In genomic region chr11:78577495-78577894, GRCh38 we compare ENCODE assay signal across 20 cellular contexts. TPM values are rescaled to one million over a fixed set of nuclear protein-coding genes. Genes with fewer than 3 reads are reported as not detected.
A peak's percentile ranks its signal among the peaks of the same experiment; 100 is the strongest.
DNase-seq lines count a peak whose midpoint lies in the region; TF ChIP-seq lines count a peak whose summit lies in the region.
"Had no signal": no experiment of that assay in that cellular context is flagged by ENCODE, and none has a peak within 500 bp of the region (broad histone marks: within the 10 kb centered on the region; RNA-seq: fewer than 3 reads in every experiment).

No MANE protein-coding gene starts in this region.

- no peak overlapping the region for H3K27ac Mint-ChIP-seq in T-helper 1 cell treated with Interleukin-12 subunit alpha and Interleukin-12 subunit beta and Interleukin-4 antibody, amounts not matched to agents 30 μg/mL and 1 μg/mL, for 36 hours
- peak overlapping the region in 6 of 7 donors; percentile 8 to 69 (median 57) for H3K27ac Mint-ChIP-seq in CD14-positive monocyte
- H3K27ac Mint-ChIP-seq in neural crest cell (ENCODE audit: unreplicated experiment): no peak overlapping the region
- H3K27ac Mint-ChIP-seq: B cell; CD4-positive, alpha-beta memory T cell had no signal

- intact Hi-C loops in CD14-positive monocyte (cut with micrococcal nuclease): no loop called here

- peak overlapping the region; percentile 7 for H3K4me3 Mint-ChIP-seq in T-helper 1 cell treated with Interleukin-12 subunit alpha and Interleukin-12 subunit beta and Interleukin-4 antibody, amounts not matched to agents 30 μg/mL and 1 μg/mL, for 36 hours
- H3K4me3 Mint-ChIP-seq in CD14-positive monocyte: no peak overlapping the region
- H3K4me3 Mint-ChIP-seq in neural crest cell: peak overlapping the region; percentile 20
- H3K4me3 Mint-ChIP-seq: B cell; CD4-positive, alpha-beta memory T cell had no signal

- TF ChIP-seq POLR2A in NB4 (IDR thresholded peaks at IDR 0.05; ENCODE audit: extremely low read depth, insufficient read length): no peak

- peaks cover 18% of the 10 kb centered on the region for H3K4me1 Mint-ChIP-seq in T-helper 1 cell treated with Interleukin-12 subunit alpha and Interleukin-12 subunit beta and Interleukin-4 antibody, amounts not matched to agents 30 μg/mL and 1 μg/mL, for 36 hours (ENCODE audit: low read depth)
- H3K4me1 Mint-ChIP-seq in CD14-positive monocyte: peaks cover 35% of the 10 kb centered on the region
- H3K4me1 Mint-ChIP-seq in neural crest cell: peaks cover 26% of the 10 kb centered on the region

- DNase-seq in T-helper 1 cell (no peak), CD14-positive monocyte (ENCODE audit: low spot score) (no peak), NB4 (ENCODE audit: low read depth) (peak; percentile 59), neural crest cell (ENCODE audit: low read depth, low spot score) (no peak), ecto neural progenitor cell (ENCODE audit: low spot score) (no peak), NCI-H1436 (lab: John Stamatoyannopoulos, UW) (no peak)
- DNase-seq in activated CD4-positive, alpha-beta T cell treated with anti-CD3 and anti-CD28 coated beads for 1 hour: no peak
- DNase-seq: Caco-2; CD4-positive, alpha-beta memory T cell; DND-41; GOT3; MM.1S; NCI-H1694 treated with DMSO at 0.1 percent for 48 hours; NCI-H2081 treated with DMSO at 0.1 percent for 48 hours; NCI-H524 treated with DMSO at 0.1 percent for 48 hours; NCI-H82; OCI-M1; SJCRH30 had no signal

- H3K36me3 Mint-ChIP-seq in T-helper 1 cell treated with Interleukin-12 subunit alpha and Interleukin-12 subunit beta and Interleukin-4 antibody, amounts not matched to agents 30 μg/mL and 1 μg/mL, for 36 hours (ENCODE audit: low read depth): no peaks in the 10 kb centered on the region
- H3K36me3 Mint-ChIP-seq in CD14-positive monocyte (no peaks in the 10 kb centered on the region), neural crest cell (ENCODE audit: low read depth) (no peaks in the 10 kb centered on the region)

- no peak for TF ChIP-seq CTCF in CD14-positive monocyte (IDR thresholded peaks at IDR 0.05)
- no peak for TF ChIP-seq CTCF in NB4 (IDR thresholded peaks at IDR 0.05; ENCODE audit: low read depth, low read length)
- TF ChIP-seq CTCF in neural crest cell (conservative IDR thresholded peaks at IDR 0.05): no peak

- H3K4me3 ChIP-seq in NB4 (ENCODE audit: low read depth, low read length): no peak overlapping the region
- H3K4me3 ChIP-seq: SJCRH30 had no signal

- no peaks in the 10 kb centered on the region for H3K27me3 Mint-ChIP-seq in T-helper 1 cell treated with Interleukin-12 subunit alpha and Interleukin-12 subunit beta and Interleukin-4 antibody, amounts not matched to agents 30 μg/mL and 1 μg/mL, for 36 hours (ENCODE audit: low read depth)
- peaks cover 0 to 2% (median 0%) of the 10 kb centered on the region in 3 donors for H3K27me3 Mint-ChIP-seq in CD14-positive monocyte (ENCODE audit: low read depth in 3 of 3)
- no peaks in the 10 kb centered on the region for H3K27me3 Mint-ChIP-seq in neural crest cell (ENCODE audit: low read depth)

- H3K9me3 Mint-ChIP-seq in T-helper 1 cell treated with Interleukin-12 subunit alpha and Interleukin-12 subunit beta and Interleukin-4 antibody, amounts not matched to agents 30 μg/mL and 1 μg/mL, for 36 hours: peaks cover 4% of the 10 kb centered on the region
- H3K9me3 Mint-ChIP-seq in CD14-positive monocyte (peaks cover 5 to 21% (median 15%) of the 10 kb centered on the region in 7 donors), neural crest cell (peaks cover 2% of the 10 kb centered on the region)

RNA-seq across cellular contexts. Expression of gene NARS2, which starts 2.8 kb away (rescaled TPM):
- polyA plus RNA-seq in CD14-positive monocyte: 1 to 10 TPM; 4.9 to 6.6 TPM
- 28.2 and 30.8 TPM in 2 replicates for total RNA-seq in neural crest cell

Comparison
In these comparisons a context has a peak if more than half of its experiments do, and no peak if none do; other contexts are left out.
1. H3K27ac Mint-ChIP-seq: peak in CD14-positive monocyte (6 of 7); none in T-helper 1 cell treated with Interleukin-12 subunit alpha and Interleukin-12 subunit beta and Interleukin-4 antibody, amounts not matched to agents 30 μg/mL and 1 μg/mL, for 36 hours (single experiment) and neural crest cell (single experiment).
2. H3K4me3 Mint-ChIP-seq: peak in T-helper 1 cell treated with Interleukin-12 subunit alpha and Interleukin-12 subunit beta and Interleukin-4 antibody, amounts not matched to agents 30 μg/mL and 1 μg/mL, for 36 hours (single experiment) and neural crest cell (single experiment); none in CD14-positive monocyte (0 of 2).